In genomic region chr21:36504067-36505058, GRCh38 we compare ENCODE assay signal across 8 cellular contexts. TPM values are rescaled to one million over a fixed set of nuclear protein-coding genes. Genes with fewer than 3 reads are reported as not detected.
DNase-seq lines count a peak whose midpoint lies in the region.

No MANE protein-coding gene starts in this region.

- in situ Hi-C loops in KBM-7 (cut with MboI; ENCODE audit: low pct_unique_long_range_greater_than_20kb, low sequenced_read_pairs) = no loop called here

- DNase-seq in NCI-H1417 (lab: John Stamatoyannopoulos, UW) (peak; percentile 18 to 75 (median 52)), NCI-H1417 treated with DMSO at 0.1 percent for 48 hours (lab: John Stamatoyannopoulos, UW) (no peak), KBM-7 (peak; percentile 55), SW480 (ENCODE audit: low spot score) (peak; percentile 12), dermis blood vessel endothelial cell (peak; percentile 79), middle frontal gyrus (ENCODE audit: extremely low spot score, low spot score) (peak; percentile 34), ureter (ENCODE audit: low spot score) (peak; percentile 56), T1000 (lab: John Stamatoyannopoulos, UW) (no peak)

RNA-seq across cellular contexts. Expression of gene CLDN14, which starts 24.4 kb away (rescaled TPM):
- total RNA-seq in dermis blood vessel endothelial cell (0.09 and 0.34 TPM in 2 replicates), ureter (not detected)

Comparison
In these comparisons a context has a peak if more than half of its experiments do, and no peak if none do; other contexts are left out.
1. DNase-seq: peak in NCI-H1417 (3 of 3), KBM-7 (single experiment), SW480 (single experiment), dermis blood vessel endothelial cell (single experiment), middle frontal gyrus (single experiment) and ureter (single experiment); none in NCI-H1417 treated with DMSO at 0.1 percent for 48 hours (single experiment) and T1000 (single experiment).